Comparison of ENCODE assay signal across 8 cellular contexts in the genomic region with DNA sequence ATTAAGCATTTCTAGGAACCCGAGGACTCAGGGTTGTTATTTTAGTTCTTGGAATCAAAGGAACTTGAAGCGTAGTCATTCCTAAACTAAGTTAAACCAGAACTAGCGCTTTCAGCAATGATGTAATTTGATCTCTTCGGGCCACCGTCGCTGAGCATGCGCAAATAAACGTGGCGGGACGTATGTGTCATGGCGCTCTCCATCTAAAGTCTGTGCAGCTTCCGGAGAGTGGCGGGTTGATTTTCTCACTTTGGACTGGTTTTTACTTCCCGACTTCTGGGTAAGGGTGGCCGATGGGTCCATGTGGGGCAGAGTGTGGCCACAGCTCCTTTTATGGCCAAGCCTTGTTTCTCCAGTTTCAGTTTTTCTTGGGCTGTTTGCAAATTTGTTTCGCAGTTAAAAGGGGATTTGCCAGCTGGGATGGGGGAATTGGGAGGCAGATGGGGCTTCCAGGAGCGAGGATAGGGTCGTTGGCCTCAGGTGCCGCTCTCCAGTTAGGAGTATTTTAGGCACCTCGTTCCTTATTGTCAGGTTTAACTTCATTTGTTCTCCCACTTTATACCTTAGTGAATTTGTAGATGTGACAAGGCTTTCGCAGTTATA. TPM values are rescaled to one million over a fixed set of nuclear protein-coding genes. Genes with fewer than 3 reads are reported as not detected.
DNase-seq lines count a peak whose midpoint lies in the region; ATAC-seq and TF ChIP-seq lines count a peak whose summit lies in the region.

A gene (plus strand): TSS at position 163 of the 603 bp plus-strand sequence. CDS start 11,894 bp downstream, outside the sequence.

- peaks cover 7 to 56% (median 35%) of the 10 kb centered on the region in 6 donors for H3K4me1 ChIP-seq in spleen

- CTCF ChIA-PET in AG04449 (lab: Yijun Ruan, JAX): interaction anchor here (1.0 kb wide), 1 partner anchor 136 kb away, joined by 3 read pairs; no protein-coding TSS in a partner anchor

- POLR2A ChIA-PET in AG04449 (lab: Yijun Ruan, JAX): interaction anchor here (0.7 kb wide), 1 partner anchor 276 kb away, joined by 4 read pairs; no protein-coding TSS in a partner anchor

- H3K9me3 ChIP-seq in spleen: no peaks in the 10 kb centered on the region

- WGBS in spleen, 5 donors: 0 to 1% (median 0%) methylated on average over 19 to 21 of the region's 21 CpGs

- DNase-seq in AG04449 (ENCODE audit: low read depth, low spot score): peak; percentile 65
- DNase-seq in NCI-H2227 treated with DMSO at 0.1 percent for 48 hours (lab: John Stamatoyannopoulos, UW): peak; percentile 94
- peak; percentile 5 to 96 (median 78) for DNase-seq in caudate nucleus (lab: John Stamatoyannopoulos, UW)
- peak; percentile 98 for DNase-seq in inferior parietal cortex (ENCODE audit: extremely low spot score)
- peak; percentile 92 for DNase-seq in spleen

- intact Hi-C loops in spleen (cut with DNase I; ENCODE audit: low total_unique reads): no loop called here

- H3K4me3 ChIP-seq in AG04449 (ENCODE audit: low read depth, low read length) (peak within 1 kb of the TSS; percentile 80), WI38 (ENCODE audit: low read depth, low read length) (peak within 1 kb of the TSS; percentile 97), spleen (peak within 1 kb of the TSS; percentile 64 to 92 (median 87))

- TF ChIP-seq POLR2A in spleen (IDR thresholded peaks at IDR 0.05): no peak

- H3K27ac ChIP-seq in caudate nucleus (ENCODE audit: low read depth, low read length) (peak within 1 kb of the TSS; percentile 77), spleen (peak within 1 kb of the TSS; percentile 66 to 91 (median 89))

- H3K27me3 ChIP-seq in spleen (replicated peaks in 1 of 7): peaks cover 0 to 7% (median 0%) of the 10 kb centered on the region in 7 donors

- ATAC-seq in GM18907 (IDR thresholded peaks at IDR 0.05; ENCODE audit: unreplicated experiment) (peak; percentile 89), HG03159 (IDR thresholded peaks at IDR 0.05; ENCODE audit: unreplicated experiment) (peak; percentile 80)

- TF ChIP-seq CTCF in AG04449 (IDR thresholded peaks at IDR 0.05; ENCODE audit: insufficient read depth, low read length, missing control alignments) (no peak), WI38 (IDR thresholded peaks at IDR 0.05; ENCODE audit: low read depth, low read length) (no peak), spleen (IDR thresholded peaks at IDR 0.05 in 8 of 11, conservative IDR thresholded peaks at IDR 0.05 in 3 of 11) (peak in 1 of 11 experiments; percentile 17)

- H3K36me3 ChIP-seq in spleen: peaks cover 0 to 31% (median 0%) of the 10 kb centered on the region in 6 donors

RNA-seq across cellular contexts. Expression of the gene that starts here (rescaled TPM):
- total RNA-seq in spleen: 10 to 100 TPM; 16.7 to 26.9 (median 22.3) TPM
- 1 to 10 TPM; 4.8 to 7.0 (median 5.5) TPM for polyA plus RNA-seq in spleen

Comparison
In these comparisons a context has a peak if more than half of its experiments do, and no peak if none do; other contexts are left out.
1. Peak in every context shown above with its lines: DNase-seq, ATAC-seq, H3K4me3 ChIP-seq and H3K27ac ChIP-seq.